10 cellular contexts compared by ENCODE assay signal in genomic region chrX:149487292-149487691, GRCh38. TPM values are rescaled to one million over a fixed set of nuclear protein-coding genes. Genes with fewer than 3 reads are reported as not detected.
DNase-seq lines count a peak whose midpoint lies in the region; ATAC-seq, FAIRE-seq and TF ChIP-seq lines count a peak whose summit lies in the region.
"Had no signal": no experiment of that assay in that cellular context is flagged by ENCODE, and none has a peak within 500 bp of the region (broad histone marks: within the 10 kb centered on the region; RNA-seq: fewer than 3 reads in every experiment).

No MANE protein-coding gene starts in this region.

- BruUV-seq in MCF 10A (replicated peaks; lab: Mats Ljungman, UMichigan) (no TSS peak), GM12878 (replicated peaks; lab: Mats Ljungman, UMichigan) (no TSS peak)

- no peak overlapping the region for H3K27ac Mint-ChIP-seq in MCF 10A (ENCODE audit: low read depth, unreplicated experiment)
- no peak overlapping the region for H3K27ac Mint-ChIP-seq in osteocyte (ENCODE audit: unreplicated experiment)

- H3K36me3 ChIP-seq in breast epithelium (no peaks in the 10 kb centered on the region), GM12878 (ENCODE audit: control insufficient read depth in 2 of 2, insufficient read depth in 2 of 2, low read length in 1 of 2) (peaks cover 2 to 19% of the 10 kb centered on the region in 2 experiments; a peak in 2 of 4 replicates), upper lobe of left lung (peaks cover 3 to 72% (median 30%) of the 10 kb centered on the region in 4 donors)

- peak; percentile 47 for ATAC-seq in HG03442 (IDR thresholded peaks at IDR 0.05; ENCODE audit: unreplicated experiment)
- ATAC-seq in GM12878, result peak; percentile 79
- ATAC-seq in upper lobe of left lung (ENCODE audit: low FRiP score in 2 of 2), result no peak

- H3K4me3 Mint-ChIP-seq in MCF 10A (ENCODE audit: unreplicated experiment) (no peak overlapping the region), osteocyte (ENCODE audit: unreplicated experiment) (no peak overlapping the region)

- TF ChIP-seq POLR2A in breast epithelium (IDR thresholded peaks at IDR 0.05) (no peak), GM12878 (IDR thresholded peaks at IDR 0.05; ENCODE audit: low read depth, low read length) (no peak), upper lobe of left lung (IDR thresholded peaks at IDR 0.05) (no peak)

- CTCF ChIA-PET in MCF 10A (lab: Yijun Ruan, JAX), result interaction anchor here (0.6 to 1.0 kb wide), 2 partner anchors 13 to 84 kb away, joined by 3 to 4 read pairs; no protein-coding TSS in a partner anchor
- CTCF ChIA-PET in GM12878 (lab: Yijun Ruan, JAX), result interaction anchor here (1.2 kb wide), 1 partner anchor 15 kb away, joined by 3 read pairs; no protein-coding TSS in a partner anchor

- RAD21 ChIA-PET in GM12878 (lab: Charles Lee; ENCODE audit: unreplicated experiment), result no interaction called here

- intact Hi-C loops in MCF 10A (cut with micrococcal nuclease), result no loop called here
- intact Hi-C loops in breast epithelium (cut with DNase I; ENCODE audit: low total_unique reads), result no loop called here
- intact Hi-C loops in GM12878 (cut with micrococcal nuclease; ENCODE audit: unreplicated experiment), result no loop called here

- H3K9ac ChIP-seq in GM12878 (ENCODE audit: control insufficient read depth, insufficient read depth, low read length), result no peak overlapping the region

- no peak overlapping the region for H2AFZ ChIP-seq in GM12878 (ENCODE audit: control insufficient read depth, low read depth, low read length)

- SMC1A ChIA-PET in GM12878 (lab: Charles Lee; ENCODE audit: uncharacterized antibody, unreplicated experiment), result interaction anchor here (1.3 kb wide), 1 partner anchor 12 kb away, joined by 4 read pairs; no protein-coding TSS in a partner anchor

- H3K9me3 Mint-ChIP-seq in MCF 10A (ENCODE audit: unreplicated experiment) (peaks cover 7% of the 10 kb centered on the region), osteocyte (ENCODE audit: unreplicated experiment) (no peaks in the 10 kb centered on the region)

- no peak for FAIRE-seq in GM12878 (lab: Jason Lieb, UNC)

- H3K27me3 Mint-ChIP-seq in MCF 10A (ENCODE audit: insufficient read depth, unreplicated experiment) (no peaks in the 10 kb centered on the region), osteocyte (ENCODE audit: unreplicated experiment) (no peaks in the 10 kb centered on the region)

- H3K79me2 ChIP-seq in GM12878 (ENCODE audit: control insufficient read depth, insufficient read depth, low read length), result no peaks in the 10 kb centered on the region

- DNase-seq in MCF 10A (ENCODE audit: unreplicated experiment) (peak; percentile 33), breast epithelium (ENCODE audit: low spot score in 2 of 2) (no peak), GM12878 (ENCODE audit: low read depth, low spot score) (no peak), osteocyte (ENCODE audit: extremely low spot score, unreplicated experiment) (no peak), NCI-H526 (lab: John Stamatoyannopoulos, UW) (no peak), iPS-NIHi7 (ENCODE audit: extremely low spot score) (no peak), upper lobe of left lung (no peak)
- DNase-seq: HCEC 1CT, NCI-H187 treated with DMSO at 0.1 percent for 48 hours had no signal

- TF ChIP-seq CTCF in MCF 10A (IDR thresholded peaks at IDR 0.05; ENCODE audit: unreplicated experiment) (peak; percentile 31), breast epithelium (IDR thresholded peaks at IDR 0.05) (no peak), GM12878 (IDR thresholded peaks at IDR 0.05 in 2 of 3, conservative IDR thresholded peaks at IDR 0.05 in 1 of 3; ENCODE audit: control insufficient read depth in 2 of 3, extremely low read depth in 1 of 3, insufficient read depth in 1 of 3, low read depth in 3 of 3, low read length in 3 of 3) (peak; percentile 23 to 29 (median 28); a peak in 3 of 6 replicates), osteocyte (IDR thresholded peaks at IDR 0.05) (peak; percentile 16), upper lobe of left lung (IDR thresholded peaks at IDR 0.05) (no peak)

- H3K9me3 ChIP-seq in breast epithelium (no peaks in the 10 kb centered on the region), GM12878 (replicated peaks; ENCODE audit: control insufficient read depth, insufficient read depth, low read length) (no peaks in the 10 kb centered on the region), upper lobe of left lung (no peaks in the 10 kb centered on the region)

- H3K4me1 ChIP-seq in breast epithelium (no peaks in the 10 kb centered on the region), GM12878 (ENCODE audit: control insufficient read depth, insufficient read depth, low read length) (no peaks in the 10 kb centered on the region), upper lobe of left lung (no peaks in the 10 kb centered on the region)

- no peaks in the 10 kb centered on the region for H4K20me1 ChIP-seq in GM12878 (ENCODE audit: control insufficient read depth, insufficient read depth)

- H3K36me3 Mint-ChIP-seq in MCF 10A (ENCODE audit: insufficient read depth, unreplicated experiment) (peaks cover 50% of the 10 kb centered on the region), osteocyte (ENCODE audit: unreplicated experiment) (peaks cover 17% of the 10 kb centered on the region)

- H3K4me3 ChIP-seq in breast epithelium (no peak overlapping the region), GM12878 (no peak overlapping the region), upper lobe of left lung (no peak overlapping the region)

- peak; percentile 5; the same call in 1 of the 2 replicates for TF ChIP-seq RAD21 in GM12878 (IDR thresholded peaks at IDR 0.05; ENCODE audit: insufficient read depth, low read depth, low read length)

- H3K4me2 ChIP-seq in GM12878 (ENCODE audit: control insufficient read depth, insufficient read depth), result no peak overlapping the region

- POLR2A ChIA-PET in MCF 10A (lab: Yijun Ruan, JAX), result no interaction called here
- POLR2A ChIA-PET in GM12878 (lab: Charles Lee), result no interaction called here

- H3K27ac ChIP-seq in breast epithelium, result no peak overlapping the region
- no peak overlapping the region for H3K27ac ChIP-seq in GM12878 (ENCODE audit: control insufficient read depth, insufficient read depth)
- no peak overlapping the region for H3K27ac ChIP-seq in upper lobe of left lung

- H3K4me1 Mint-ChIP-seq in MCF 10A (ENCODE audit: insufficient read depth, unreplicated experiment), result no peaks in the 10 kb centered on the region
- no peaks in the 10 kb centered on the region for H3K4me1 Mint-ChIP-seq in osteocyte (ENCODE audit: unreplicated experiment)

- 23% methylated on average over 6 of the region's 6 CpGs for WGBS in GM12878 (ENCODE audit: insufficient coverage, insufficient replicate concordance, low lambda C conversion rate, missing lambda C conversion rate)
- 80% methylated on average over 6 of the region's 6 CpGs for WGBS in upper lobe of left lung, 2 donors

- H3K27me3 ChIP-seq in breast epithelium, result no peaks in the 10 kb centered on the region
- no peaks in the 10 kb centered on the region for H3K27me3 ChIP-seq in GM12878 (replicated peaks in 1 of 2; ENCODE audit: control insufficient read depth in 2 of 2, insufficient read depth in 2 of 2, low read length in 1 of 2)
- no peaks in the 10 kb centered on the region for H3K27me3 ChIP-seq in upper lobe of left lung

- TF ChIP-seq EP300 in GM12878 (IDR thresholded peaks at IDR 0.05; ENCODE audit: borderline replicate concordance in 1 of 2, control insufficient read depth in 1 of 2, low read depth in 2 of 2, low read length in 2 of 2) (no peak), upper lobe of left lung (IDR thresholded peaks at IDR 0.05) (no peak)

- in situ Hi-C loops in GM12878 (cut with MboI), result no loop called here

RNA-seq across cellular contexts. Expression of gene IDS, which starts 17.8 kb away (rescaled TPM):
- 29.9 and 40.2 TPM in 2 replicates for total RNA-seq in MCF 10A (2022)
- 10 to 100 TPM; 61.0 to 72.0 (median 61.8) TPM for total RNA-seq in breast epithelium
- total RNA-seq in GM12878 (2013; cell fraction: nucleolus; rRNA removed), result 62.3 and 67.5 TPM in 2 replicates
- total RNA-seq in GM12878 (2014; rRNA removed), result 48.2 and 51.2 TPM in 2 replicates
- total RNA-seq in GM12878 (2014; rRNA removed; fragmentation: Illumina TruSeq; extraction: Trizol), result 23.8 and 26.8 TPM in 2 replicates
- 51.3 and 52.2 TPM in 2 replicates for total RNA-seq in GM12878 (2021)
- 29.8 TPM for polyA plus RNA-seq in GM12878 (2011; ENCODE audit: low read depth)
- 59.3 and 79.1 TPM in 2 replicates for polyA plus RNA-seq in GM12878 (2011; rRNA removed)
- 80.0 and 90.9 TPM in 2 replicates for polyA plus RNA-seq in GM12878 (2011; cell fraction: cytosol; rRNA removed)
- 52.3 and 66.6 TPM in 2 replicates for polyA plus RNA-seq in GM12878 (2011; cell fraction: nucleus; rRNA removed)
- 41.1 and 45.9 TPM in 2 replicates for polyA plus RNA-seq in GM12878 (2012)
- polyA plus RNA-seq in GM12878 (2014; fragmentation: Illumina TruSeq; extraction: Trizol), result 53.1 and 63.4 TPM in 2 replicates
- polyA plus RNA-seq in GM12878 (2014; fragmentation: Nextera tagmentation; extraction: Ambion mirVana), result 1 to 10 TPM; 6.1 to 9.6 TPM
- 47.2 and 52.4 TPM in 2 replicates for polyA plus RNA-seq in GM12878 (2014; rRNA removed)
- polyA plus RNA-seq in GM12878 (2016; fragmentation: Nextera tagmentation; extraction: Ambion mirVana), result 10 to 100 TPM; 62.4 to 66.6 TPM
- 76.7 and 84.8 TPM in 2 replicates for polyA minus RNA-seq in GM12878 (2011; rRNA and poly(A)+ RNA removed)
- 32.3 and 35.1 TPM in 2 replicates for polyA minus RNA-seq in GM12878 (2011; cell fraction: cytosol; rRNA and poly(A)+ RNA removed)
- 29.0 and 36.7 TPM in 2 replicates for polyA minus RNA-seq in GM12878 (2011; cell fraction: nucleus; rRNA and poly(A)+ RNA removed)
- 63.7 and 67.6 TPM in 2 replicates for total RNA-seq in osteocyte
- total RNA-seq in upper lobe of left lung, result 100 to 1,000 TPM in 3 of 6 donors, 10 to 100 TPM in 3; 77.5 to 130 (median 97.5) TPM

RNA-seq across cellular contexts. Expression of gene EOLA1, which starts 53.5 kb away (rescaled TPM):
- total RNA-seq in MCF 10A (2022), result 18.2 and 22.3 TPM in 2 replicates
- 10 to 100 TPM; 12.3 to 20.1 (median 17.7) TPM for total RNA-seq in breast epithelium
- total RNA-seq in GM12878 (2013; cell fraction: nucleolus; rRNA removed), result 20.5 and 23.1 TPM in 2 replicates
- 20.4 and 20.7 TPM in 2 replicates for total RNA-seq in GM12878 (2014; rRNA removed)
- total RNA-seq in GM12878 (2014; rRNA removed; fragmentation: Illumina TruSeq; extraction: Trizol), result 22.0 and 24.6 TPM in 2 replicates
- total RNA-seq in GM12878 (2021), result 27.1 and 28.6 TPM in 2 replicates
- polyA plus RNA-seq in GM12878 (2011; ENCODE audit: low read depth), result 16.1 TPM
- polyA plus RNA-seq in GM12878 (2011; rRNA removed), result 42.3 and 42.8 TPM in 2 replicates
- 33.7 and 36.5 TPM in 2 replicates for polyA plus RNA-seq in GM12878 (2011; cell fraction: cytosol; rRNA removed)
- polyA plus RNA-seq in GM12878 (2011; cell fraction: nucleus; rRNA removed), result 38.1 and 45.5 TPM in 2 replicates
- 23.2 and 26.3 TPM in 2 replicates for polyA plus RNA-seq in GM12878 (2012)
- polyA plus RNA-seq in GM12878 (2014; fragmentation: Illumina TruSeq; extraction: Trizol), result 21.4 and 23.8 TPM in 2 replicates
- 10 to 100 TPM in 1 of 2 experiments, 1 to 10 TPM in 1; 9.2 to 17.6 TPM for polyA plus RNA-seq in GM12878 (2014; fragmentation: Nextera tagmentation; extraction: Ambion mirVana)
- polyA plus RNA-seq in GM12878 (2014; rRNA removed), result 24.7 and 27.1 TPM in 2 replicates
- 10 to 100 TPM; 26.5 to 26.6 TPM for polyA plus RNA-seq in GM12878 (2016; fragmentation: Nextera tagmentation; extraction: Ambion mirVana)
- polyA minus RNA-seq in GM12878 (2011; rRNA and poly(A)+ RNA removed), result 19.1 and 27.5 TPM in 2 replicates
- 10.1 and 11.8 TPM in 2 replicates for polyA minus RNA-seq in GM12878 (2011; cell fraction: cytosol; rRNA and poly(A)+ RNA removed)
- 33.7 and 43.8 TPM in 2 replicates for polyA minus RNA-seq in GM12878 (2011; cell fraction: nucleus; rRNA and poly(A)+ RNA removed)
- 17.7 and 18.1 TPM in 2 replicates for total RNA-seq in osteocyte
- total RNA-seq in upper lobe of left lung, result 10 to 100 TPM; 12.2 to 30.5 (median 17.2) TPM

Comparison
In these comparisons a context has a peak if more than half of its experiments do, and no peak if none do; other contexts are left out.
1. CTCF ChIP-seq: peak in MCF 10A (single experiment), GM12878 (3 of 3) and osteocyte (single experiment); none in breast epithelium (0 of 3) and upper lobe of left lung (0 of 6).
2. ATAC-seq: peak in HG03442 (single experiment) and GM12878 (single experiment); none in upper lobe of left lung (0 of 2).